Comparison of ENCODE assay signal across 24 cellular contexts in the genomic region with DNA sequence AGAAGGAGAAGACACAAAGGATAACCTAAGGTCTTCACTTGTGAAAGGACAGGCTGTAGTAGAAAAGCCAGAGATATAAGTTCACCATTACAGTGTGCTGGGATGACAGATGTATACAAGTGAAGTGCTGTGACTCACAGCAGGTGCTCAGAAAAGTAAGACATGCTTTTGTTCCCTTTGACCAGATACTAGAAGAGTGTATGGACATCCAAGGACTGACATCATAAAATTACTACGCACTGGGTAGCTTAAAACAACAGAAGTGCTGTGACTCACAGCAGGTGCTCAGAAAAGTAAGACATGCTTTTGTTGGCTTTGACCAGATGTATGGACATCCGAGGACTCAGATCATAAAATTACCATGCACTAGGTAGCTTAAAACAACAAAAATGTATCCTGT.
"Had no signal": no experiment of that assay in that cellular context is flagged by ENCODE, and none has a peak within 500 bp of the region (broad histone marks: within the 10 kb centered on the region; RNA-seq: fewer than 3 reads in every experiment).

No MANE protein-coding gene starts in this region.

- H3K4me1 Mint-ChIP-seq: activated B cell treated with CpG ODN at 0.5 μM for 24 hours; activated CD4-positive, alpha-beta T cell treated with anti-CD3 and anti-CD28 coated beads for 36 hours; T-helper 17 cell had no signal

- DNase-seq: activated B cell treated with CpG ODN at 0.5 μM for 24 hours; activated CD4-positive, alpha-beta T cell treated with anti-CD3 and anti-CD28 coated beads for 36 hours; activated CD4-positive, alpha-beta T cell treated with anti-CD3 and anti-CD28 coated beads, Interleukin-2, amount 50 U/mL, for 48 hours; activated CD8-positive, alpha-beta memory T cell treated with anti-CD3 and anti-CD28 coated beads, Interleukin-2, amount 50 U/mL, for 48 hours; activated naive CD4-positive, alpha-beta T cell; activated T-cell treated with anti-CD3 and anti-CD28 coated beads, Interleukin-2, amount 50 U/mL, for 4 hours; adrenal gland; colonic mucosa; dorsolateral prefrontal cortex; effector memory CD8-positive, alpha-beta T cell; kidney glomerular epithelial cell; left ventricle myocardium inferior; midbrain; stimulated activated CD4-positive, alpha-beta T cell treated with anti-CD3 and anti-CD28 coated beads, Interleukin-4, amount 100 ng/mL, for 24 hours; stimulated activated naive CD4-positive, alpha-beta T cell treated with Interleukin-2 at 50 U/mL for 16 hours; T-helper 17 cell; upper lobe of left lung had no signal

- H3K4me3 ChIP-seq: adrenal gland, ascending aorta, colonic mucosa, dorsolateral prefrontal cortex, left ventricle myocardium inferior, thoracic aorta, upper lobe of left lung had no signal

- H3K36me3 ChIP-seq: adrenal gland, ascending aorta, colonic mucosa, left ventricle myocardium inferior, thoracic aorta, upper lobe of left lung had no signal

- FAIRE-seq: endothelial cell of umbilical vein had no signal

- H3K27me3 Mint-ChIP-seq: activated naive CD8-positive, alpha-beta T cell; effector memory CD8-positive, alpha-beta T cell; progenitor cell of endocrine pancreas had no signal

- H3K27me3 ChIP-seq: adrenal gland, ascending aorta, colonic mucosa, upper lobe of left lung had no signal

- H3K27ac ChIP-seq: adrenal gland, ascending aorta, colonic mucosa, dorsolateral prefrontal cortex, left ventricle myocardium inferior, thoracic aorta, upper lobe of left lung had no signal

- H3K36me3 Mint-ChIP-seq: activated naive CD8-positive, alpha-beta T cell; natural killer cell treated with Interleukin-12 subunit alpha and Interleukin-12 subunit beta and Interleukin-15 and Interleukin-18, amount 100 ng/mL, for 72 hours had no signal

- H3K4me3 Mint-ChIP-seq: activated B cell treated with CpG ODN at 0.5 μM for 24 hours; activated CD4-positive, alpha-beta T cell treated with anti-CD3 and anti-CD28 coated beads for 36 hours; activated naive CD8-positive, alpha-beta T cell; activated T-cell treated with anti-CD3 and anti-CD28 coated beads, Interleukin-2, amount 50 U/mL, for 4 hours; effector memory CD8-positive, alpha-beta T cell; natural killer cell treated with Interleukin-12 subunit alpha and Interleukin-12 subunit beta and Interleukin-15 and Interleukin-18, amount 100 ng/mL, for 72 hours; T-helper 17 cell had no signal

- H3K9me3 Mint-ChIP-seq: activated T-cell treated with anti-CD3 and anti-CD28 coated beads, Interleukin-2, amount 50 U/mL, for 4 hours; activated T-helper 2 cell treated with anti-CD3 and anti-CD28 coated beads, Interferon-gamma antibody, Interleukin-2, Interleukin-4, amounts not matched to agents 10 μg/mL and 5 μg/mL and 100 μg/mL, durations not matched to agents 14 hours and 24 hours and 36 hours had no signal

- H3K9me3 ChIP-seq: adrenal gland, colonic mucosa, upper lobe of left lung had no signal

- H3K4me1 ChIP-seq: adrenal gland, ascending aorta, colonic mucosa, left ventricle myocardium inferior, upper lobe of left lung had no signal

- H3K27ac Mint-ChIP-seq: activated B cell treated with CpG ODN at 0.5 μM for 24 hours; activated CD4-positive, alpha-beta T cell treated with anti-CD3 and anti-CD28 coated beads for 36 hours; activated naive CD8-positive, alpha-beta T cell; activated T-helper 2 cell treated with anti-CD3 and anti-CD28 coated beads, Interferon-gamma antibody, Interleukin-2, Interleukin-4, amounts not matched to agents 10 μg/mL and 5 μg/mL and 100 μg/mL, durations not matched to agents 14 hours and 24 hours and 36 hours; effector memory CD8-positive, alpha-beta T cell; natural killer cell treated with Interleukin-12 subunit alpha and Interleukin-12 subunit beta and Interleukin-15 and Interleukin-18, amount 100 ng/mL, for 72 hours; progenitor cell of endocrine pancreas; T-helper 17 cell had no signal

- ATAC-seq: activated CD4-positive, alpha-beta T cell treated with anti-CD3 and anti-CD28 coated beads for 36 hours; activated T-cell treated with anti-CD3 and anti-CD28 coated beads, Interleukin-2, amount 50 U/mL, for 4 hours; effector memory CD8-positive, alpha-beta T cell; natural killer cell treated with Interleukin-12 subunit alpha and Interleukin-12 subunit beta and Interleukin-15 and Interleukin-18, amount 100 ng/mL, for 72 hours; T-helper 17 cell had no signal
